ENCODE assay signal across 21 cellular contexts in genomic region chr1:8599813-8600212, GRCh38.
DNase-seq lines count a peak whose midpoint lies in the region; ATAC-seq and TF ChIP-seq lines count a peak whose summit lies in the region.
"Had no signal": no experiment of that assay in that cellular context is flagged by ENCODE, and none has a peak within 500 bp of the region (broad histone marks: within the 10 kb centered on the region; RNA-seq: fewer than 3 reads in every experiment).

No MANE protein-coding gene starts in this region.

- H3F3A ChIP-seq in SK-N-SH (replicated peaks; ENCODE audit: insufficient read depth): peaks cover 13% of the 10 kb centered on the region
- H3F3A ChIP-seq in smooth muscle cell (ENCODE audit: low read depth): peaks cover 21% of the 10 kb centered on the region

- H3K79me2 ChIP-seq in SK-N-SH (ENCODE audit: insufficient read depth): peaks cover 13% of the 10 kb centered on the region
- H3K79me2 ChIP-seq in smooth muscle cell (ENCODE audit: low read depth): peaks cover 71% of the 10 kb centered on the region

- ATAC-seq in SK-N-SH treated with all-trans-retinoic acid at 6 μM for 48 hours (no peak), HG02870 (IDR thresholded peaks at IDR 0.05; ENCODE audit: unreplicated experiment) (no peak), GM21576 (IDR thresholded peaks at IDR 0.05; ENCODE audit: unreplicated experiment) (no peak)
- no peak for ATAC-seq in naive thymus-derived CD8-positive, alpha-beta T cell
- ATAC-seq: heart left ventricle had no signal

- no peak overlapping the region for H3K4me2 ChIP-seq in SK-N-SH
- peak overlapping the region; percentile 77 for H3K4me2 ChIP-seq in smooth muscle cell

- H2AFZ ChIP-seq in SK-N-SH (ENCODE audit: low read depth): no peak overlapping the region
- no peak overlapping the region for H2AFZ ChIP-seq in smooth muscle cell (ENCODE audit: low read depth)

- no peaks in the 10 kb centered on the region for H3K9me3 ChIP-seq in SK-N-SH
- no peaks in the 10 kb centered on the region for H3K9me3 ChIP-seq in iPS-20b (ENCODE audit: insufficient read depth, low read depth, low read length)
- no peaks in the 10 kb centered on the region for H3K9me3 ChIP-seq in smooth muscle cell (replicated peaks; ENCODE audit: low read depth)
- H3K9me3 ChIP-seq: heart left ventricle, spleen, uterus had no signal

- POLR2A ChIA-PET in SK-N-SH (lab: Yijun Ruan, JAX): no interaction called here
- POLR2A ChIA-PET in naive thymus-derived CD8-positive, alpha-beta T cell (lab: Charles Lee): no interaction called here

- no peaks in the 10 kb centered on the region for H3K36me3 ChIP-seq in SK-N-SH (replicated peaks in 1 of 2; ENCODE audit: control insufficient read depth in 1 of 2, insufficient read depth in 2 of 2, low read length in 1 of 2)
- peaks cover 9% of the 10 kb centered on the region; the same call in 1 of the 2 replicates for H3K36me3 ChIP-seq in iPS-20b (ENCODE audit: insufficient read depth, low read depth, low read length)
- H3K36me3 ChIP-seq in smooth muscle cell (ENCODE audit: low read depth): no peaks in the 10 kb centered on the region
- H3K36me3 ChIP-seq: brain microvascular endothelial cell, heart left ventricle, uterus had no signal

- H4K20me1 ChIP-seq in SK-N-SH (ENCODE audit: insufficient read depth): peaks cover 4% of the 10 kb centered on the region; the same call in 1 of the 2 replicates
- H4K20me1 ChIP-seq in smooth muscle cell (ENCODE audit: low read depth): peaks cover 74% of the 10 kb centered on the region

- H3K4me1 Mint-ChIP-seq in naive thymus-derived CD8-positive, alpha-beta T cell: peaks cover 16 to 46% (median 39%) of the 10 kb centered on the region in 4 donors

- H3K27me3 Mint-ChIP-seq in naive thymus-derived CD8-positive, alpha-beta T cell: no peaks in the 10 kb centered on the region
- H3K27me3 Mint-ChIP-seq: activated CD4-positive, alpha-beta T cell treated with anti-CD3 and anti-CD28 coated beads, Interleukin-2, amount 10 ng/mL, durations not matched to agents 24 days and 14 days; naive B cell had no signal

- H3K27ac Mint-ChIP-seq in naive thymus-derived CD8-positive, alpha-beta T cell: no peak overlapping the region
- H3K27ac Mint-ChIP-seq: activated CD4-positive, alpha-beta T cell treated with anti-CD3 and anti-CD28 coated beads, Interleukin-2, amount 10 ng/mL, durations not matched to agents 24 days and 14 days had no signal

- 94% methylated on average over 6 of the region's 6 CpGs for WGBS in SK-N-SH (ENCODE audit: low lambda C conversion rate)
- WGBS in smooth muscle cell (ENCODE audit: low lambda C conversion rate): 58% methylated on average over 6 of the region's 6 CpGs

- H3K9me2 ChIP-seq in SK-N-SH: no peaks in the 10 kb centered on the region

- DNase-seq in SK-N-SH: no peak
- DNase-seq in SW480 (ENCODE audit: low spot score): peak; percentile 10
- DNase-seq in smooth muscle cell (lab: John Stamatoyannopoulos, UW; ENCODE audit: unreplicated experiment): no peak
- DNase-seq in naive thymus-derived CD8-positive, alpha-beta T cell: no peak
- DNase-seq: activated CD4-positive, alpha-beta T cell treated with anti-CD3 and anti-CD28 coated beads, Interleukin-2, amount 10 ng/mL, durations not matched to agents 24 days and 14 days; activated effector memory CD4-positive, alpha-beta T cell treated with Interleukin-2 at 50 U/mL for 16 hours; AML-193; brain microvascular endothelial cell; H9; heart left ventricle; naive B cell; NCI-H2081 treated with DMSO at 0.1 percent for 48 hours; spleen; stimulated activated CD4-positive, alpha-beta T cell treated with anti-CD3 and anti-CD28 coated beads, Interleukin-4, amount 100 ng/mL, for 24 hours; uterus had no signal

- no peak for TF ChIP-seq RAD21 in SK-N-SH (IDR thresholded peaks at IDR 0.05; ENCODE audit: low read length)

- no peaks in the 10 kb centered on the region for H3K9me3 Mint-ChIP-seq in naive thymus-derived CD8-positive, alpha-beta T cell
- H3K9me3 Mint-ChIP-seq: activated CD4-positive, alpha-beta T cell treated with anti-CD3 and anti-CD28 coated beads, Interleukin-2, amount 10 ng/mL, durations not matched to agents 24 days and 14 days; H9 had no signal

- H3K9ac ChIP-seq in SK-N-SH (no peak overlapping the region), iPS-20b (ENCODE audit: low read depth, low read length) (peak overlapping the region; percentile 8; the same call in 1 of the 2 replicates), smooth muscle cell (ENCODE audit: low read depth) (no peak overlapping the region)

- TF ChIP-seq EP300 in SK-N-SH (IDR thresholded peaks at IDR 0.05; ENCODE audit: borderline replicate concordance in 1 of 2, low read depth in 1 of 2, low read length in 1 of 2): no peak

- CTCF ChIA-PET in SK-N-SH (lab: Yijun Ruan, JAX): interaction anchor here (1.3 to 2.8 kb wide), 7 partner anchors 14 to 249 kb away, joined by 3 to 18 read pairs (median 5); no protein-coding TSS in a partner anchor

- no peak overlapping the region for H3K4me3 ChIP-seq in SK-N-SH (ENCODE audit: low read depth in 2 of 2, low read length in 1 of 2)
- no peak overlapping the region for H3K4me3 ChIP-seq in iPS-20b (ENCODE audit: low read length)
- H3K4me3 ChIP-seq in smooth muscle cell: no peak overlapping the region
- H3K4me3 ChIP-seq: coronary artery, heart left ventricle, spleen, uterus had no signal

- H3K4me1 ChIP-seq in SK-N-SH (ENCODE audit: control insufficient read depth in 1 of 2, insufficient read depth in 2 of 2, low read depth in 1 of 2, low read length in 1 of 2): peaks cover 32 to 57% of the 10 kb centered on the region in 2 experiments; a peak in 3 of 4 replicates
- peaks cover 13% of the 10 kb centered on the region; the same call in 1 of the 2 replicates for H3K4me1 ChIP-seq in iPS-20b (ENCODE audit: insufficient read depth, low read length)
- peaks cover 26% of the 10 kb centered on the region for H3K4me1 ChIP-seq in smooth muscle cell (ENCODE audit: low read depth)
- H3K4me1 ChIP-seq: uterus had no signal

- H3K27me3 ChIP-seq in SK-N-SH (ENCODE audit: insufficient read depth) (no peaks in the 10 kb centered on the region), iPS-20b (ENCODE audit: insufficient read depth, low read length) (no peaks in the 10 kb centered on the region), smooth muscle cell (ENCODE audit: low read depth) (no peaks in the 10 kb centered on the region)
- H3K27me3 ChIP-seq: brain microvascular endothelial cell, heart left ventricle, spleen, uterus had no signal

- H3K27ac ChIP-seq in SK-N-SH (ENCODE audit: low read depth in 2 of 2, low read length in 1 of 2) (peak overlapping the region; percentile 18 to 36; a peak in 1 of 4 replicates), iPS-20b (ENCODE audit: low read length) (no peak overlapping the region), smooth muscle cell (ENCODE audit: low read depth) (peak overlapping the region; percentile 77)
- H3K27ac ChIP-seq: 22Rv1, brain microvascular endothelial cell had no signal

- no peak overlapping the region for H3K4me3 Mint-ChIP-seq in naive thymus-derived CD8-positive, alpha-beta T cell
- H3K4me3 Mint-ChIP-seq: activated CD4-positive, alpha-beta T cell treated with anti-CD3 and anti-CD28 coated beads, Interleukin-2, amount 10 ng/mL, durations not matched to agents 24 days and 14 days; H9; naive B cell had no signal

- TF ChIP-seq CTCF in SK-N-SH (IDR thresholded peaks at IDR 0.05) (no peak), smooth muscle cell (IDR thresholded peaks at IDR 0.05; ENCODE audit: borderline replicate concordance, insufficient read depth, poor library complexity, severe bottlenecking) (no peak)

- H3K36me3 Mint-ChIP-seq in naive thymus-derived CD8-positive, alpha-beta T cell: peaks cover 0 to 14% (median 2%) of the 10 kb centered on the region in 3 donors

TF ChIP-seq in SK-N-SH, 30 proteins besides CTCF, POLR2A, EP300 and RAD21:
- TF ChIP-seq IRF3 (IDR thresholded peaks at IDR 0.05; ENCODE audit: low read depth, low read length): no peak
- TF ChIP-seq GATA2 (CRISPR knock-in tag; IDR thresholded peaks at IDR 0.05): no peak
- no peak for TF ChIP-seq TAF1 (IDR thresholded peaks at IDR 0.05; ENCODE audit: borderline replicate concordance, low read depth, low read length)
- TF ChIP-seq ELF1 (IDR thresholded peaks at IDR 0.05): no peak
- TF ChIP-seq TCF12 (IDR thresholded peaks at IDR 0.05): no peak
- no peak for TF ChIP-seq MAX (IDR thresholded peaks at IDR 0.05; ENCODE audit: low read depth)
- no peak for TF ChIP-seq JUND (IDR thresholded peaks at IDR 0.05)
TF ChIP-seq in SK-N-SH: peak in this region for 0.

TF ChIP-seq in SK-N-SH treated with all-trans-retinoic acid at 6 μM for 48 hours, 23 proteins besides CTCF, POLR2A, EP300 and RAD21 (continues in another document):
- no peak for TF ChIP-seq RARB (CRISPR knock-in tag; IDR thresholded peaks at IDR 0.05)
- TF ChIP-seq CSRNP3 (CRISPR knock-in tag; IDR thresholded peaks at IDR 0.05): no peak
- TF ChIP-seq ESRRG (CRISPR knock-in tag; IDR thresholded peaks at IDR 0.05): no peak
- no peak for TF ChIP-seq ZFP30 (CRISPR knock-in tag; IDR thresholded peaks at IDR 0.05)
- TF ChIP-seq SNAI2 (CRISPR knock-in tag; IDR thresholded peaks at IDR 0.05): no peak
- TF ChIP-seq PATZ1 (CRISPR knock-in tag; IDR thresholded peaks at IDR 0.05; ENCODE audit: borderline replicate concordance): no peak
